ENCODE assay signal across 8 cellular contexts in genomic region chr14:47675489-47676300, GRCh38. TPM values are rescaled to one million over a fixed set of nuclear protein-coding genes. Genes with fewer than 3 reads are reported as not detected.
DNase-seq lines count a peak whose midpoint lies in the region; ATAC-seq and TF ChIP-seq lines count a peak whose summit lies in the region.

TSS of gene MDGA2 (minus strand) at chr14:47675605.

- POLR2A ChIA-PET in activated naive CD8-positive, alpha-beta T cell treated with anti-CD3 and anti-CD28 coated beads, Interleukin-2, amount 10 ng/mL, durations not matched to agents 7 days and 5 days (lab: Charles Lee): no interaction called here

- peaks cover 46% of the 10 kb centered on the region for H3K4me1 ChIP-seq in BLaER1
- H3K4me1 ChIP-seq in tibial artery: peaks cover 0 to 27% (median 19%) of the 10 kb centered on the region in 4 donors

- peak within 1 kb of the TSS; percentile 48 for H3K4me3 Mint-ChIP-seq in activated naive CD8-positive, alpha-beta T cell treated with anti-CD3 and anti-CD28 coated beads, Interleukin-2, amount 10 ng/mL, durations not matched to agents 7 days and 5 days

- H3K36me3 ChIP-seq in BLaER1 (no peaks in the 10 kb centered on the region), tibial artery (no peaks in the 10 kb centered on the region)

- H4K20me1 ChIP-seq in BLaER1: peaks cover 21% of the 10 kb centered on the region; the same call in 1 of the 2 replicates

- peaks cover 42% of the 10 kb centered on the region for H3K27me3 Mint-ChIP-seq in activated naive CD8-positive, alpha-beta T cell treated with anti-CD3 and anti-CD28 coated beads, Interleukin-2, amount 10 ng/mL, durations not matched to agents 7 days and 5 days

- TF ChIP-seq CTCF in tibial artery (IDR thresholded peaks at IDR 0.05): no peak

- no peak within 1 kb of the TSS for H3K27ac Mint-ChIP-seq in activated naive CD8-positive, alpha-beta T cell treated with anti-CD3 and anti-CD28 coated beads, Interleukin-2, amount 10 ng/mL, durations not matched to agents 7 days and 5 days

- no peaks in the 10 kb centered on the region for H3K27me3 ChIP-seq in BLaER1
- H3K27me3 ChIP-seq in tibial artery: peaks cover 0 to 54% of the 10 kb centered on the region in 2 donors

- peak; percentile 35 for DNase-seq in activated naive CD8-positive, alpha-beta T cell treated with anti-CD3 and anti-CD28 coated beads, Interleukin-2, amount 10 ng/mL, durations not matched to agents 7 days and 5 days
- DNase-seq in kidney tubule cell (ENCODE audit: low spot score) (peak; percentile 53), tibial artery (no peak), globus pallidus (ENCODE audit: low spot score) (no peak)
- no peak for DNase-seq in effector CD8-positive, alpha-beta T cell (lab: John Stamatoyannopoulos, UW)

- no peaks in the 10 kb centered on the region for H3K9me3 Mint-ChIP-seq in activated naive CD8-positive, alpha-beta T cell treated with anti-CD3 and anti-CD28 coated beads, Interleukin-2, amount 10 ng/mL, durations not matched to agents 7 days and 5 days

- intact Hi-C loops in tibial artery (cut with DNase I; ENCODE audit: low total_unique reads): no loop called here

- peak within 1 kb of the TSS; percentile 79 for H3K4me3 ChIP-seq in BLaER1
- peak within 1 kb of the TSS; percentile 6 to 33 for H3K4me3 ChIP-seq in tibial artery

- peaks cover 3% of the 10 kb centered on the region for H3K4me1 Mint-ChIP-seq in activated naive CD8-positive, alpha-beta T cell treated with anti-CD3 and anti-CD28 coated beads, Interleukin-2, amount 10 ng/mL, durations not matched to agents 7 days and 5 days

- H3K27ac ChIP-seq in BLaER1: peak within 1 kb of the TSS; percentile 63
- H3K27ac ChIP-seq in tibial artery: no peak within 1 kb of the TSS

- peaks cover 1% of the 10 kb centered on the region for H3K36me3 Mint-ChIP-seq in activated naive CD8-positive, alpha-beta T cell treated with anti-CD3 and anti-CD28 coated beads, Interleukin-2, amount 10 ng/mL, durations not matched to agents 7 days and 5 days

- ATAC-seq in HG03354 (IDR thresholded peaks at IDR 0.05; ENCODE audit: poor library complexity, severe bottlenecking, unreplicated experiment) (peak; percentile 55), GM18517 (IDR thresholded peaks at IDR 0.05; ENCODE audit: unreplicated experiment) (no peak)
- ATAC-seq in activated naive CD8-positive, alpha-beta T cell treated with anti-CD3 and anti-CD28 coated beads, Interleukin-2, amount 10 ng/mL, durations not matched to agents 7 days and 5 days (ENCODE audit: low read depth): peak; percentile 58

- peak within 1 kb of the TSS; percentile 76 for H3K9ac ChIP-seq in BLaER1

- H3K4me2 ChIP-seq in BLaER1: peak within 1 kb of the TSS; percentile 85

- H3K9me3 ChIP-seq in BLaER1 (no peaks in the 10 kb centered on the region), tibial artery (no peaks in the 10 kb centered on the region)

RNA-seq across cellular contexts. Expression of gene MDGA2, which starts in this region (rescaled TPM):
- total RNA-seq in activated naive CD8-positive, alpha-beta T cell treated with anti-CD3 and anti-CD28 coated beads, Interleukin-2, amount 10 ng/mL, durations not matched to agents 7 days and 5 days: not detected

Comparison
In these comparisons a context has a peak if more than half of its experiments do, and no peak if none do; other contexts are left out.
1. Peak in DNase-seq and ATAC-seq in activated naive CD8-positive, alpha-beta T cell treated with anti-CD3 and anti-CD28 coated beads, Interleukin-2, amount 10 ng/mL, durations not matched to agents 7 days and 5 days; RNA of the gene not detected or under 1 TPM.